1 cellular context compared by ENCODE assay signal in genomic region chrX:40411350-40412111, GRCh38.
A peak's percentile ranks its signal among the peaks of the same experiment; 100 is the strongest.
TF ChIP-seq lines count a peak whose summit lies in the region.

No MANE protein-coding gene starts in this region.

TF ChIP-seq in GM12878, 131 proteins besides CTCF, POLR2A, EP300 and RAD21 (continued from another document):
- TF ChIP-seq, protein P1, sequence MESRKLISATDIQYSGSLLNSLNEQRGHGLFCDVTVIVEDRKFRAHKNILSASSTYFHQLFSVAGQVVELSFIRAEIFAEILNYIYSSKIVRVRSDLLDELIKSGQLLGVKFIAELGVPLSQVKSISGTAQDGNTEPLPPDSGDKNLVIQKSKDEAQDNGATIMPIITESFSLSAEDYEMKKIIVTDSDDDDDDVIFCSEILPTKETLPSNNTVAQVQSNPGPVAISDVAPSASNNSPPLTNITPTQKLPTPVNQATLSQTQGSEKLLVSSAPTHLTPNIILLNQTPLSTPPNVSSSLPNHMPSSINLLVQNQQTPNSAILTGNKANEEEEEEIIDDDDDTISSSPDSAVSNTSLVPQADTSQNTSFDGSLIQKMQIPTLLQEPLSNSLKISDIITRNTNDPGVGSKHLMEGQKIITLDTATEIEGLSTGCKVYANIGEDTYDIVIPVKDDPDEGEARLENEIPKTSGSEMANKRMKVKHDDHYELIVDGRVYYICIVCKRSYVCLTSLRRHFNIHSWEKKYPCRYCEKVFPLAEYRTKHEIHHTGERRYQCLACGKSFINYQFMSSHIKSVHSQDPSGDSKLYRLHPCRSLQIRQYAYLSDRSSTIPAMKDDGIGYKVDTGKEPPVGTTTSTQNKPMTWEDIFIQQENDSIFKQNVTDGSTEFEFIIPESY (IDR thresholded peaks at IDR 0.05), result peak; percentile 59; the same call in 1 of the 2 replicates
- TF ChIP-seq NR2C1 (IDR thresholded peaks at IDR 0.05) (no peak), GABPA (IDR thresholded peaks at IDR 0.05; ENCODE audit: low read depth) (no peak), PKNOX1 (IDR thresholded peaks at IDR 0.05) (peak; percentile 62), EGR1 (IDR thresholded peaks at IDR 0.05; ENCODE audit: borderline replicate concordance in 1 of 2, low read depth in 2 of 2, low read length in 2 of 2) (no peak), RCOR1 (conservative IDR thresholded peaks at IDR 0.05; ENCODE audit: low read depth, low read length) (no peak)
- TF ChIP-seq, protein P2, sequence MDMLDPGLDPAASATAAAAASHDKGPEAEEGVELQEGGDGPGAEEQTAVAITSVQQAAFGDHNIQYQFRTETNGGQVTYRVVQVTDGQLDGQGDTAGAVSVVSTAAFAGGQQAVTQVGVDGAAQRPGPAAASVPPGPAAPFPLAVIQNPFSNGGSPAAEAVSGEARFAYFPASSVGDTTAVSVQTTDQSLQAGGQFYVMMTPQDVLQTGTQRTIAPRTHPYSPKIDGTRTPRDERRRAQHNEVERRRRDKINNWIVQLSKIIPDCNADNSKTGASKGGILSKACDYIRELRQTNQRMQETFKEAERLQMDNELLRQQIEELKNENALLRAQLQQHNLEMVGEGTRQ (IDR thresholded peaks at IDR 0.05; ENCODE audit: borderline replicate concordance, low read depth, low read length), result no peak
- TF ChIP-seq, protein P3, sequence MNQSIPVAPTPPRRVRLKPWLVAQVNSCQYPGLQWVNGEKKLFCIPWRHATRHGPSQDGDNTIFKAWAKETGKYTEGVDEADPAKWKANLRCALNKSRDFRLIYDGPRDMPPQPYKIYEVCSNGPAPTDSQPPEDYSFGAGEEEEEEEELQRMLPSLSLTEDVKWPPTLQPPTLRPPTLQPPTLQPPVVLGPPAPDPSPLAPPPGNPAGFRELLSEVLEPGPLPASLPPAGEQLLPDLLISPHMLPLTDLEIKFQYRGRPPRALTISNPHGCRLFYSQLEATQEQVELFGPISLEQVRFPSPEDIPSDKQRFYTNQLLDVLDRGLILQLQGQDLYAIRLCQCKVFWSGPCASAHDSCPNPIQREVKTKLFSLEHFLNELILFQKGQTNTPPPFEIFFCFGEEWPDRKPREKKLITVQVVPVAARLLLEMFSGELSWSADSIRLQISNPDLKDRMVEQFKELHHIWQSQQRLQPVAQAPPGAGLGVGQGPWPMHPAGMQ (IDR thresholded peaks at IDR 0.05; ENCODE audit: borderline replicate concordance), result no peak
- TF ChIP-seq, protein P4, sequence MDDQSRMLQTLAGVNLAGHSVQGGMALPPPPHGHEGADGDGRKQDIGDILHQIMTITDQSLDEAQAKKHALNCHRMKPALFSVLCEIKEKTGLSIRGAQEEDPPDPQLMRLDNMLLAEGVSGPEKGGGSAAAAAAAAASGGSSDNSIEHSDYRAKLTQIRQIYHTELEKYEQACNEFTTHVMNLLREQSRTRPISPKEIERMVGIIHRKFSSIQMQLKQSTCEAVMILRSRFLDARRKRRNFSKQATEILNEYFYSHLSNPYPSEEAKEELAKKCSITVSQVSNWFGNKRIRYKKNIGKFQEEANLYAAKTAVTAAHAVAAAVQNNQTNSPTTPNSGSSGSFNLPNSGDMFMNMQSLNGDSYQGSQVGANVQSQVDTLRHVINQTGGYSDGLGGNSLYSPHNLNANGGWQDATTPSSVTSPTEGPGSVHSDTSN (IDR thresholded peaks at IDR 0.05; ENCODE audit: insufficient replicate concordance, low read depth, low read length), result no peak
